Comparison of ENCODE assay signal across 8 cellular contexts in genomic region chr14:68683326-68683725, GRCh38.
DNase-seq lines count a peak whose midpoint lies in the region; ATAC-seq and TF ChIP-seq lines count a peak whose summit lies in the region.

No MANE protein-coding gene starts in this region.

- H3K36me3 ChIP-seq in HUES48 (ENCODE audit: control insufficient read depth, insufficient read depth, low read length), result no peaks in the 10 kb centered on the region

- TF ChIP-seq CTCF in WTC11 (IDR thresholded peaks at IDR 0.05), result no peak

- H3K9me3 Mint-ChIP-seq in activated CD4-positive, alpha-beta memory T cell treated with anti-CD3 and anti-CD28 coated beads, Interleukin-2, amount 10 ng/mL, durations not matched to agents 7 days and 5 days, result no peaks in the 10 kb centered on the region
- H3K9me3 Mint-ChIP-seq in stimulated activated effector memory CD8-positive, alpha-beta T cell treated with anti-CD3 and anti-CD28 coated beads, Interleukin-12 subunit alpha, Interleukin-12 subunit beta, amount 100 ng/mL, for 72 hours, result no peaks in the 10 kb centered on the region
- H3K9me3 Mint-ChIP-seq in WTC11, result peaks cover 9% of the 10 kb centered on the region; the same call in 1 of the 2 replicates

- peaks cover 56% of the 10 kb centered on the region for H3K4me1 Mint-ChIP-seq in activated CD4-positive, alpha-beta memory T cell treated with anti-CD3 and anti-CD28 coated beads, Interleukin-2, amount 10 ng/mL, durations not matched to agents 7 days and 5 days
- peaks cover 55% of the 10 kb centered on the region for H3K4me1 Mint-ChIP-seq in stimulated activated effector memory CD8-positive, alpha-beta T cell treated with anti-CD3 and anti-CD28 coated beads, Interleukin-12 subunit alpha, Interleukin-12 subunit beta, amount 100 ng/mL, for 72 hours
- H3K4me1 Mint-ChIP-seq in WTC11, result peaks cover 32% of the 10 kb centered on the region

- H3K9me3 ChIP-seq in HUES48 (ENCODE audit: control insufficient read depth, insufficient read depth, low read length), result no peaks in the 10 kb centered on the region

- no peaks in the 10 kb centered on the region for H3K36me3 Mint-ChIP-seq in activated CD4-positive, alpha-beta memory T cell treated with anti-CD3 and anti-CD28 coated beads, Interleukin-2, amount 10 ng/mL, durations not matched to agents 7 days and 5 days (ENCODE audit: low read depth)
- peaks cover 7% of the 10 kb centered on the region for H3K36me3 Mint-ChIP-seq in stimulated activated effector memory CD8-positive, alpha-beta T cell treated with anti-CD3 and anti-CD28 coated beads, Interleukin-12 subunit alpha, Interleukin-12 subunit beta, amount 100 ng/mL, for 72 hours
- H3K36me3 Mint-ChIP-seq in WTC11, result no peaks in the 10 kb centered on the region; the same call in 1 of the 2 replicates

- POLR2A ChIA-PET in activated CD4-positive, alpha-beta memory T cell treated with anti-CD3 and anti-CD28 coated beads, Interleukin-2, amount 10 ng/mL, durations not matched to agents 7 days and 5 days (lab: Charles Lee), result interaction anchor here (1.0 to 7.6 kb wide), 8 partner anchors 19 to 473 kb away, joined by 3 to 153 read pairs (median 10); partner anchors contain the start of gene ZFP36L1
- POLR2A ChIA-PET in WTC11 (lab: Charles Lee), result no interaction called here

- no peak overlapping the region for H3K4me3 ChIP-seq in HUES48 (ENCODE audit: low read depth, low read length)

- peak overlapping the region; percentile 80 for H3K27ac Mint-ChIP-seq in activated CD4-positive, alpha-beta memory T cell treated with anti-CD3 and anti-CD28 coated beads, Interleukin-2, amount 10 ng/mL, durations not matched to agents 7 days and 5 days
- H3K27ac Mint-ChIP-seq in stimulated activated effector memory CD8-positive, alpha-beta T cell treated with anti-CD3 and anti-CD28 coated beads, Interleukin-12 subunit alpha, Interleukin-12 subunit beta, amount 100 ng/mL, for 72 hours, result peak overlapping the region; percentile 89
- no peak overlapping the region for H3K27ac Mint-ChIP-seq in WTC11

- ATAC-seq in left ventricle myocardium superior (peak; percentile 5), WTC11 (no peak)
- no peak for ATAC-seq in stimulated activated effector memory CD8-positive, alpha-beta T cell treated with anti-CD3 and anti-CD28 coated beads, Interleukin-12 subunit alpha, Interleukin-12 subunit beta, amount 100 ng/mL, for 72 hours

- CTCF ChIA-PET in activated CD4-positive, alpha-beta memory T cell treated with anti-CD3 and anti-CD28 coated beads, Interleukin-2, amount 10 ng/mL, durations not matched to agents 7 days and 5 days (lab: Charles Lee), result interaction anchor here (1.0 to 2.4 kb wide), 8 partner anchors 19 to 433 kb away, joined by 3 to 13 read pairs (median 5); no protein-coding TSS in a partner anchor
- CTCF ChIA-PET in WTC11 (lab: Charles Lee), result interaction anchor here (0.7 to 1.3 kb wide), 7 partner anchors 33 to 233 kb away, joined by 3 to 7 read pairs (median 4); no protein-coding TSS in a partner anchor

- intact Hi-C loops in left ventricle myocardium superior (cut with micrococcal nuclease), result no loop called here

- no peaks in the 10 kb centered on the region for H3K27me3 Mint-ChIP-seq in activated CD4-positive, alpha-beta memory T cell treated with anti-CD3 and anti-CD28 coated beads, Interleukin-2, amount 10 ng/mL, durations not matched to agents 7 days and 5 days
- no peaks in the 10 kb centered on the region; the same call in 1 of the 2 replicates for H3K27me3 Mint-ChIP-seq in WTC11 (ENCODE audit: low read depth)

- peak overlapping the region; percentile 80 for H3K27ac ChIP-seq in HUES48 (ENCODE audit: low read depth, low read length)

- H3K4me3 Mint-ChIP-seq in activated CD4-positive, alpha-beta memory T cell treated with anti-CD3 and anti-CD28 coated beads, Interleukin-2, amount 10 ng/mL, durations not matched to agents 7 days and 5 days, result no peak overlapping the region
- H3K4me3 Mint-ChIP-seq in stimulated activated effector memory CD8-positive, alpha-beta T cell treated with anti-CD3 and anti-CD28 coated beads, Interleukin-12 subunit alpha, Interleukin-12 subunit beta, amount 100 ng/mL, for 72 hours, result peak overlapping the region; percentile 43
- no peak overlapping the region for H3K4me3 Mint-ChIP-seq in WTC11

- H3K27me3 ChIP-seq in HUES48 (ENCODE audit: control insufficient read depth, insufficient read depth, low read length), result no peaks in the 10 kb centered on the region

- no peak overlapping the region for H3K9ac ChIP-seq in HUES48 (ENCODE audit: low read depth, low read length)

- H3K4me1 ChIP-seq in HUES48 (ENCODE audit: control insufficient read depth, insufficient read depth, low read length), result peaks cover 4% of the 10 kb centered on the region; the same call in 1 of the 2 replicates

- no peak for DNase-seq in activated CD4-positive, alpha-beta memory T cell treated with anti-CD3 and anti-CD28 coated beads, Interleukin-2, amount 10 ng/mL, durations not matched to agents 7 days and 5 days
- DNase-seq in left ventricle myocardium superior (no peak), WTC11 (ENCODE audit: low spot score) (no peak), NCI-H345 (lab: John Stamatoyannopoulos, UW) (no peak)
- DNase-seq in stimulated activated effector memory CD8-positive, alpha-beta T cell treated with anti-CD3 and anti-CD28 coated beads, Interleukin-12 subunit alpha, Interleukin-12 subunit beta, amount 100 ng/mL, for 72 hours (ENCODE audit: low spot score in 2 of 2), result no peak
- DNase-seq in stimulated activated CD4-positive, alpha-beta T cell treated with anti-CD3 and anti-CD28 coated beads, Interleukin-2, amount 100 ng/mL, for 48 hours, result no peak
- no peak for DNase-seq in activated CD8-positive, alpha-beta memory T cell treated with anti-CD3 and anti-CD28 coated beads, Interleukin-2, amount 50 U/mL, for 48 hours

TF ChIP-seq in WTC11, 78 proteins besides CTCF, POLR2A, EP300 and RAD21:
- TF ChIP-seq ZBTB21 (CRISPR knock-in tag; IDR thresholded peaks at IDR 0.05; ENCODE audit: borderline replicate concordance), result no peak
- TF ChIP-seq ZNF671 (CRISPR knock-in tag; IDR thresholded peaks at IDR 0.05), result no peak
- TF ChIP-seq ATF1 (CRISPR knock-in tag; IDR thresholded peaks at IDR 0.05), result no peak
- TF ChIP-seq ZNF232 (CRISPR knock-in tag; IDR thresholded peaks at IDR 0.05), result no peak
- TF ChIP-seq CREB1 (CRISPR knock-in tag; IDR thresholded peaks at IDR 0.05), result no peak
TF ChIP-seq in WTC11: peak in this region for 0.
